In genomic region chr6:35008858-35009257, GRCh38 we compare ENCODE assay signal across 25 cellular contexts.
A peak's percentile ranks its signal among the peaks of the same experiment; 100 is the strongest.
DNase-seq lines count a peak whose midpoint lies in the region; ATAC-seq and TF ChIP-seq lines count a peak whose summit lies in the region.
"Had no signal": no experiment of that assay in that cellular context is flagged by ENCODE, and none has a peak within 500 bp of the region (broad histone marks: within the 10 kb centered on the region; RNA-seq: fewer than 3 reads in every experiment).

No MANE protein-coding gene starts in this region.

- TF ChIP-seq EP300 in suprapubic skin (IDR thresholded peaks at IDR 0.05) (no peak), upper lobe of left lung (IDR thresholded peaks at IDR 0.05) (no peak)

- H3K4me3 ChIP-seq in suprapubic skin (no peak overlapping the region), upper lobe of left lung (no peak overlapping the region)
- H3K4me3 ChIP-seq: left ventricle myocardium inferior, prostate gland, thoracic aorta had no signal

- WGBS in suprapubic skin, result 79% methylated on average over 7 of the region's 7 CpGs
- WGBS in upper lobe of left lung, 2 donors, result 75 to 82% methylated on average over 7 of the region's 7 CpGs

- TF ChIP-seq CTCF in suprapubic skin (IDR thresholded peaks at IDR 0.05) (no peak), upper lobe of left lung (IDR thresholded peaks at IDR 0.05) (no peak), GM13976 (IDR thresholded peaks at IDR 0.05; ENCODE audit: borderline replicate concordance, control extremely low read depth, extremely low read depth, insufficient read depth, missing control alignments) (no peak)

- no peak for TF ChIP-seq POLR2A in suprapubic skin (IDR thresholded peaks at IDR 0.05)
- TF ChIP-seq POLR2A in upper lobe of left lung (IDR thresholded peaks at IDR 0.05), result no peak

- H3K9me3 ChIP-seq in suprapubic skin (no peaks in the 10 kb centered on the region), upper lobe of left lung (no peaks in the 10 kb centered on the region)
- H3K9me3 ChIP-seq: BE2C, left ventricle myocardium inferior, prostate gland, thoracic aorta had no signal

- H3K4me1 ChIP-seq in suprapubic skin, result peaks cover 5% of the 10 kb centered on the region
- peaks cover 0 to 4% (median 1%) of the 10 kb centered on the region in 4 donors for H3K4me1 ChIP-seq in upper lobe of left lung
- H3K4me1 ChIP-seq: BE2C, prostate gland had no signal

- ATAC-seq in upper lobe of left lung (ENCODE audit: low FRiP score in 2 of 2), result no peak
- ATAC-seq in HG02759 (IDR thresholded peaks at IDR 0.05; ENCODE audit: unreplicated experiment), result no peak
- ATAC-seq: activated naive CD8-positive, alpha-beta T cell treated with anti-CD3 and anti-CD28 coated beads, Interleukin-2, amount 50 U/mL, for 24 hours; Right ventricle myocardium inferior; stimulated activated memory B cell treated with anti-CD40 and anti-IgM and Interleukin-4, amounts not matched to agents 10 μg/mL and 1 μg/mL and 100 μg/mL, for 72 hours had no signal

- in situ Hi-C loops in GM13976 (cut with MboI; ENCODE audit: low sequenced_read_pairs, unreplicated experiment), result no loop called here

- peak; percentile 19 for DNase-seq in SK-N-DZ (ENCODE audit: low spot score)
- peak; percentile 96 for DNase-seq in globus pallidus (ENCODE audit: low spot score)
- DNase-seq in nucleus accumbens (lab: John Stamatoyannopoulos, UW), result peak in 43 of 56 donors; percentile 5 to 83 (median 57)
- no peak for DNase-seq in suprapubic skin (ENCODE audit: low spot score in 2 of 2)
- DNase-seq in upper lobe of left lung, result no peak
- no peak for DNase-seq in GM13976 (ENCODE audit: low spot score)
- DNase-seq: ACHN; activated naive CD8-positive, alpha-beta T cell treated with anti-CD3 and anti-CD28 coated beads, Interleukin-2, amount 50 U/mL, for 24 hours; activated T-cell treated with anti-CD3 and anti-CD28 coated beads, Interleukin-2, amount 50 U/mL, for 24 hours; BE2C; CD8-positive, alpha-beta memory T cell; cerebellar nuclear complex; HCEC 1CT; Kasumi-1; left ventricle myocardium inferior; mesendoderm; NCI-H1436; NCI-H345; stimulated activated CD4-positive, alpha-beta T cell treated with anti-CD3 and anti-CD28 coated beads, Interleukin-15, amount 100 ng/mL, for 24 hours; T-helper 2 cell had no signal

- H3K36me3 ChIP-seq in suprapubic skin (no peaks in the 10 kb centered on the region), upper lobe of left lung (peaks cover 0 to 14% (median 0%) of the 10 kb centered on the region in 4 donors)
- H3K36me3 ChIP-seq: BE2C, prostate gland, thoracic aorta had no signal

- H3K27me3 ChIP-seq in suprapubic skin, result no peaks in the 10 kb centered on the region
- no peaks in the 10 kb centered on the region for H3K27me3 ChIP-seq in upper lobe of left lung
- H3K27me3 ChIP-seq: BE2C had no signal

- H3K27ac ChIP-seq in suprapubic skin (peak overlapping the region; percentile 69), upper lobe of left lung (no peak overlapping the region)
- H3K27ac ChIP-seq: left ventricle myocardium inferior, prostate gland, thoracic aorta had no signal

Comparison
In these comparisons a context has a peak if more than half of its experiments do, and no peak if none do; other contexts are left out.
1. DNase-seq: peak in SK-N-DZ (single experiment), globus pallidus (single experiment) and nucleus accumbens (43 of 56); none in suprapubic skin (0 of 2), upper lobe of left lung (0 of 2) and GM13976 (single experiment).